9 cellular contexts compared by ENCODE assay signal in the genomic region with DNA sequence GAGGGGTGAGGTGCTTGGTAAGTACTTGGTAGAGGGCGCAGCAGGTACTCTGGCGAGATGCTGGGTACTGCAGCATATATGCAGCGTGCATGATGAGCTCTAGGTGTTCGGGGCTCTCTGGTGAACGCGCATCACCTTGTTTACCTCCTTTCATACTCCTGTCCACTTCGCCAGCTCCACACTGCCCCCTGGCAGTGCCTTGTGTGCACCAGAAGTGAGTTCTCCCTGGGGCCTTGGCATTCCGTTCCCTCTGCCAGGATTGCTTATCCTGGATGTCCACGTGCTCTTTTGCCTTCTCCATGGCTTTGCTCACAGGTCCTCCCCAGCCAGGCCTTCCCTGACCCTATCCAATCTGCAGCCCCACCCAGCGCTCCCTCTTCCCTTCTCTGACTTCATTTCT.
DNase-seq lines count a peak whose midpoint lies in the region; ATAC-seq and TF ChIP-seq lines count a peak whose summit lies in the region.
"Had no signal": no experiment of that assay in that cellular context is flagged by ENCODE, and none has a peak within 500 bp of the region (broad histone marks: within the 10 kb centered on the region; RNA-seq: fewer than 3 reads in every experiment).

No MANE protein-coding gene starts in this region.

- H3K4me3 ChIP-seq in Peyer's patch (no peak overlapping the region), astrocyte of the cerebellum (ENCODE audit: low read depth, low read length) (no peak overlapping the region)

- H3K27me3 ChIP-seq in Peyer's patch: no peaks in the 10 kb centered on the region

- no peaks in the 10 kb centered on the region for H3K4me1 ChIP-seq in Peyer's patch

- H3K9me3 Mint-ChIP-seq in nephron: no peaks in the 10 kb centered on the region

- H3K36me3 Mint-ChIP-seq in nephron (ENCODE audit: low read depth): no peaks in the 10 kb centered on the region
- H3K36me3 Mint-ChIP-seq: activated naive CD8-positive, alpha-beta T cell had no signal

- H3K27ac Mint-ChIP-seq in nephron: no peak overlapping the region
- H3K27ac Mint-ChIP-seq: activated naive CD8-positive, alpha-beta T cell had no signal

- in situ Hi-C loops in astrocyte of the cerebellum (cut with HindIII; ENCODE audit: low sequenced_read_pairs): no loop called here

- H3K9me3 ChIP-seq in Peyer's patch: no peaks in the 10 kb centered on the region

- peak; percentile 33 for DNase-seq in activated CD4-positive, CD25-positive, alpha-beta regulatory T cell treated with anti-CD3 and anti-CD28 coated beads, Interleukin-2, amount 50 U/mL, for 72 hours
- DNase-seq in Peyer's patch (peak in 2 of 3 donors; percentile 57 to 60), astrocyte of the cerebellum (ENCODE audit: low read depth) (no peak)

- H3K27me3 Mint-ChIP-seq in nephron (ENCODE audit: low read depth): peaks cover 34% of the 10 kb centered on the region

- TF ChIP-seq POLR2A in Peyer's patch (IDR thresholded peaks at IDR 0.05): no peak

- no peak overlapping the region for H3K4me3 Mint-ChIP-seq in nephron
- H3K4me3 Mint-ChIP-seq: activated naive CD8-positive, alpha-beta T cell had no signal

- H3K4me1 Mint-ChIP-seq in nephron: no peaks in the 10 kb centered on the region

- TF ChIP-seq CTCF in Peyer's patch (IDR thresholded peaks at IDR 0.05) (peak in 4 of 6 experiments; percentile 30 to 49 (median 47)), astrocyte of the cerebellum (IDR thresholded peaks at IDR 0.05; ENCODE audit: low read depth, low read length, missing control alignments) (peak; percentile 35), nephron (IDR thresholded peaks at IDR 0.05; ENCODE audit: unreplicated experiment in 3 of 3) (peak in 2 of 3 experiments; percentile 12 to 13)

- no peaks in the 10 kb centered on the region for H3K36me3 ChIP-seq in Peyer's patch

- ATAC-seq in activated CD4-positive, CD25-positive, alpha-beta regulatory T cell treated with anti-CD3 and anti-CD28 coated beads, Interleukin-2, amount 50 U/mL, for 24 hours: no peak
- no peak for ATAC-seq in HG03045 (IDR thresholded peaks at IDR 0.05; ENCODE audit: unreplicated experiment)
- no peak for ATAC-seq in HG03565 (IDR thresholded peaks at IDR 0.05; ENCODE audit: unreplicated experiment)
- no peak for ATAC-seq in HG03354 (IDR thresholded peaks at IDR 0.05; ENCODE audit: poor library complexity, severe bottlenecking, unreplicated experiment)

- no peak overlapping the region for H3K27ac ChIP-seq in Peyer's patch
